1 cellular context compared by ENCODE assay signal in genomic region chr4:105708376-105709080, GRCh38.
TF ChIP-seq lines count a peak whose summit lies in the region.

TSS of gene GSTCD (plus strand) at chr4:105708784. CDS start at chr4:105717614, 8,830 bp downstream.
TSS of gene INTS12 (minus strand) at chr4:105708689. CDS start at chr4:105700005, 8,684 bp downstream.

TF ChIP-seq in HEK293, 187 proteins besides CTCF, POLR2A, EP300 and RAD21 (continued from another document):
- TF ChIP-seq ZNF366 (tag by site-specific recombination; conservative IDR thresholded peaks at IDR 0.05) = peak; percentile 59; the same call in 1 of the 2 replicates
- TF ChIP-seq KLF8 (tag by site-specific recombination; IDR thresholded peaks at IDR 0.05) = peak; percentile 93
- TF ChIP-seq ZNF747 (tag by site-specific recombination; IDR thresholded peaks at IDR 0.05) = no peak
- TF ChIP-seq ZNF561 (tag by site-specific recombination; IDR thresholded peaks at IDR 0.05; ENCODE audit: borderline replicate concordance) = peak; percentile 95
- no peak for TF ChIP-seq ZNF138 (tag by site-specific recombination; IDR thresholded peaks at IDR 0.05; ENCODE audit: borderline replicate concordance)
- TF ChIP-seq ZNF341 (tag by site-specific recombination; IDR thresholded peaks at IDR 0.05; ENCODE audit: low read depth) = peak; percentile 50
- TF ChIP-seq ZNF121 (tag by site-specific recombination; IDR thresholded peaks at IDR 0.05) = 0 out of 2 replicates have a peak, but pooled peaks have one; percentile 61
- peak; percentile 93 for TF ChIP-seq SP7 (tag by site-specific recombination; IDR thresholded peaks at IDR 0.05)
- no peak for TF ChIP-seq HOXD13 (CRISPR knock-in tag; IDR thresholded peaks at IDR 0.05; ENCODE audit: borderline replicate concordance)
- TF ChIP-seq GLI2 (tag by site-specific recombination; IDR thresholded peaks at IDR 0.05; ENCODE audit: borderline replicate concordance, low read depth) = no peak
- TF ChIP-seq ZNF248 (tag by site-specific recombination; IDR thresholded peaks at IDR 0.05) = no peak
- TF ChIP-seq ZSCAN5A (tag by site-specific recombination; IDR thresholded peaks at IDR 0.05) = peak; percentile 94
- peak; percentile 90 for TF ChIP-seq INSM2 (tag by site-specific recombination; IDR thresholded peaks at IDR 0.05)
- peak; percentile 97 for TF ChIP-seq ZNF391 (tag by site-specific recombination; IDR thresholded peaks at IDR 0.05; ENCODE audit: borderline replicate concordance, low read depth)
- TF ChIP-seq OVOL3 (tag by site-specific recombination; IDR thresholded peaks at IDR 0.05) = peak; percentile 55; the same call in 1 of the 2 replicates
- no peak for TF ChIP-seq ZIC2 (tag by site-specific recombination; IDR thresholded peaks at IDR 0.05)
- peak; percentile 48; the same call in 1 of the 2 replicates for TF ChIP-seq ZNF398 (tag by site-specific recombination; IDR thresholded peaks at IDR 0.05)
- TF ChIP-seq RBAK (tag by site-specific recombination; IDR thresholded peaks at IDR 0.05) = no peak
- TF ChIP-seq ZNF266 (tag by site-specific recombination; IDR thresholded peaks at IDR 0.05; ENCODE audit: low read depth) = no peak
- no peak for TF ChIP-seq ZBTB49 (tag by site-specific recombination; IDR thresholded peaks at IDR 0.05; ENCODE audit: low read depth)
- no peak for TF ChIP-seq HOXA7 (CRISPR knock-in tag; IDR thresholded peaks at IDR 0.05; ENCODE audit: borderline replicate concordance)
- no peak for TF ChIP-seq SCRT1 (tag by site-specific recombination; IDR thresholded peaks at IDR 0.05; ENCODE audit: borderline replicate concordance)
- peak; percentile 86 for TF ChIP-seq ZNF692 (tag by site-specific recombination; IDR thresholded peaks at IDR 0.05)
- peak; percentile 98 for TF ChIP-seq GLI4 (tag by site-specific recombination; IDR thresholded peaks at IDR 0.05)
- no peak for TF ChIP-seq BCL11A (tag by site-specific recombination; IDR thresholded peaks at IDR 0.05; ENCODE audit: low read depth)
- TF ChIP-seq AEBP2 (tag by site-specific recombination; IDR thresholded peaks at IDR 0.05; ENCODE audit: borderline replicate concordance) = no peak
- no peak for TF ChIP-seq ZNF202 (tag by site-specific recombination; IDR thresholded peaks at IDR 0.05; ENCODE audit: borderline replicate concordance)
- peak; percentile 97 for TF ChIP-seq ZNF2 (tag by site-specific recombination; IDR thresholded peaks at IDR 0.05)
- TF ChIP-seq MEIS1 (CRISPR knock-in tag; IDR thresholded peaks at IDR 0.05; ENCODE audit: borderline replicate concordance) = no peak
- peak; percentile 96 for TF ChIP-seq ZNF24 (tag by site-specific recombination; IDR thresholded peaks at IDR 0.05)
- TF ChIP-seq ZNF473 (tag by site-specific recombination; IDR thresholded peaks at IDR 0.05) = no peak
- TF ChIP-seq ZBTB7A (tag by site-specific recombination; IDR thresholded peaks at IDR 0.05; ENCODE audit: low read depth) = 0 out of 2 replicates have a peak, but pooled peaks have one; percentile 68
- TF ChIP-seq ZNF23 (tag by site-specific recombination; IDR thresholded peaks at IDR 0.05; ENCODE audit: borderline replicate concordance) = 0 out of 2 replicates have a peak, but pooled peaks have one; percentile 34
